ENCODE assay signal across 10 cellular contexts in the genomic region with DNA sequence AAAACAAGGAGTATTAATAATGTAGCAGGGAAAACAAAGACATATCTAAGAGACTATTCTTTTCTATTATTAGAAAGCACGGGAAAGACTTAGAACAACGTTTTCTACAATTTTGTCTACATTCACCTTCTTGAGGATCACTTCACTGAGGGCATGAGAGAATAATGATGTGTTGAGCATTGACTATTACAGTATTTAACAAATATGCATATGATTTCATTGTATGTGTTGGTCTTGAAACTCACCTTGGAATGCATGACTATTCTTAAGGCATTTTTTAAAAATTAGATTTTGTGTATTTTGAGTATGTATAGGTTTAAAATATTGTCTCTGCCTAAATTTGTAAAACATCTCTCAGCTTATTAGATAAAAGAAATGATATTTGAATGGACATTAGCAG. TPM values are rescaled to one million over a fixed set of nuclear protein-coding genes. Genes with fewer than 3 reads are reported as not detected.
A peak's percentile ranks its signal among the peaks of the same experiment; 100 is the strongest.
DNase-seq lines count a peak whose midpoint lies in the region; ATAC-seq, FAIRE-seq and TF ChIP-seq lines count a peak whose summit lies in the region.
"Had no signal": no experiment of that assay in that cellular context is flagged by ENCODE, and none has a peak within 500 bp of the region (broad histone marks: within the 10 kb centered on the region; RNA-seq: fewer than 3 reads in every experiment).

No MANE protein-coding gene starts in this region.

- H3K27ac Mint-ChIP-seq in activated naive CD4-positive, alpha-beta T cell treated with anti-CD3 and anti-CD28 coated beads, Interleukin-2, amount 10 ng/mL, durations not matched to agents 7 days and 5 days, result no peak overlapping the region
- no peak overlapping the region for H3K27ac Mint-ChIP-seq in activated naive CD4-positive, alpha-beta T cell treated with anti-CD3 and anti-CD28 coated beads, Interleukin-2, amount 50 U/mL, for 72 hours
- no peak overlapping the region for H3K27ac Mint-ChIP-seq in activated CD8-positive, alpha-beta T cell treated with anti-CD3 and anti-CD28 coated beads, Interleukin-2, amount 10 ng/mL, durations not matched to agents 7 days and 5 days
- H3K27ac Mint-ChIP-seq in glutamatergic neuron (ENCODE audit: unreplicated experiment), result peak overlapping the region; percentile 81

- peak overlapping the region; percentile 79 for H3K4me3 Mint-ChIP-seq in activated naive CD4-positive, alpha-beta T cell treated with anti-CD3 and anti-CD28 coated beads, Interleukin-2, amount 10 ng/mL, durations not matched to agents 7 days and 5 days
- H3K4me3 Mint-ChIP-seq in activated CD8-positive, alpha-beta T cell treated with anti-CD3 and anti-CD28 coated beads, Interleukin-2, amount 10 ng/mL, durations not matched to agents 7 days and 5 days, result peak overlapping the region; percentile 78
- H3K4me3 Mint-ChIP-seq in glutamatergic neuron (ENCODE audit: unreplicated experiment), result peak overlapping the region; percentile 95

- peaks cover 6 to 17% of the 10 kb centered on the region in 2 donors for H3K4me1 ChIP-seq in thoracic aorta (ENCODE audit: control insufficient read depth in 1 of 2, low read depth in 2 of 2)

- peaks cover 16% of the 10 kb centered on the region for H3K4me1 Mint-ChIP-seq in activated naive CD4-positive, alpha-beta T cell treated with anti-CD3 and anti-CD28 coated beads, Interleukin-2, amount 10 ng/mL, durations not matched to agents 7 days and 5 days
- peaks cover 20% of the 10 kb centered on the region for H3K4me1 Mint-ChIP-seq in activated CD8-positive, alpha-beta T cell treated with anti-CD3 and anti-CD28 coated beads, Interleukin-2, amount 10 ng/mL, durations not matched to agents 7 days and 5 days (ENCODE audit: low read depth)
- H3K4me1 Mint-ChIP-seq in glutamatergic neuron (ENCODE audit: low read depth, unreplicated experiment), result peaks cover 20% of the 10 kb centered on the region

- H3K36me3 Mint-ChIP-seq in activated naive CD4-positive, alpha-beta T cell treated with anti-CD3 and anti-CD28 coated beads, Interleukin-2, amount 10 ng/mL, durations not matched to agents 7 days and 5 days, result no peaks in the 10 kb centered on the region
- no peaks in the 10 kb centered on the region for H3K36me3 Mint-ChIP-seq in activated naive CD4-positive, alpha-beta T cell treated with anti-CD3 and anti-CD28 coated beads, Interleukin-2, amount 50 U/mL, for 72 hours
- no peaks in the 10 kb centered on the region for H3K36me3 Mint-ChIP-seq in activated CD8-positive, alpha-beta T cell treated with anti-CD3 and anti-CD28 coated beads, Interleukin-2, amount 10 ng/mL, durations not matched to agents 7 days and 5 days (ENCODE audit: low read depth)
- no peaks in the 10 kb centered on the region for H3K36me3 Mint-ChIP-seq in glutamatergic neuron (ENCODE audit: unreplicated experiment)

- H3K36me3 ChIP-seq in thoracic aorta, result no peaks in the 10 kb centered on the region

- TF ChIP-seq CTCF in glutamatergic neuron (IDR thresholded peaks at IDR 0.05; ENCODE audit: partially characterized antibody, unreplicated experiment), result no peak
- no peak for TF ChIP-seq CTCF in thoracic aorta (IDR thresholded peaks at IDR 0.05)
- TF ChIP-seq CTCF in GM20000 (IDR thresholded peaks at IDR 0.05; ENCODE audit: extremely low read depth, missing control alignments), result no peak

- POLR2A ChIA-PET in activated CD8-positive, alpha-beta T cell treated with anti-CD3 and anti-CD28 coated beads, Interleukin-2, amount 10 ng/mL, durations not matched to agents 7 days and 5 days (lab: Charles Lee), result no interaction called here

- no peak for DNase-seq in activated naive CD4-positive, alpha-beta T cell treated with anti-CD3 and anti-CD28 coated beads, Interleukin-2, amount 10 ng/mL, durations not matched to agents 7 days and 5 days
- DNase-seq in activated naive CD4-positive, alpha-beta T cell treated with anti-CD3 and anti-CD28 coated beads, Interleukin-2, amount 50 U/mL, for 72 hours (ENCODE audit: low spot score in 2 of 2), result no peak
- DNase-seq in activated CD8-positive, alpha-beta T cell treated with anti-CD3 and anti-CD28 coated beads, Interleukin-2, amount 10 ng/mL, durations not matched to agents 7 days and 5 days, result no peak
- DNase-seq in glutamatergic neuron (no peak), thoracic aorta (ENCODE audit: low spot score) (no peak), GM20000 (ENCODE audit: low spot score) (no peak), GM12891 (ENCODE audit: insufficient read length, low spot score) (no peak)
- DNase-seq: NCI-H1436 treated with DMSO at 0.1 percent for 48 hours; stimulated activated naive CD4-positive, alpha-beta T cell had no signal

- ATAC-seq in activated naive CD4-positive, alpha-beta T cell treated with anti-CD3 and anti-CD28 coated beads, Interleukin-2, amount 50 U/mL, for 72 hours, result no peak
- no peak for ATAC-seq in activated CD8-positive, alpha-beta T cell treated with anti-CD3 and anti-CD28 coated beads, Interleukin-2, amount 10 ng/mL, durations not matched to agents 7 days and 5 days
- ATAC-seq in thoracic aorta (ENCODE audit: insufficient number of reproducible peaks, low FRiP score, low read depth), result no peak
- no peak for ATAC-seq in GM18519 (IDR thresholded peaks at IDR 0.05; ENCODE audit: low FRiP score, unreplicated experiment)

- no peaks in the 10 kb centered on the region for H3K27me3 ChIP-seq in thoracic aorta (replicated peaks; ENCODE audit: insufficient read depth)

- TF ChIP-seq POLR2A in GM12891 (IDR thresholded peaks at IDR 0.05; ENCODE audit: low read depth, low read length), result no peak

- H3K9me3 Mint-ChIP-seq in activated naive CD4-positive, alpha-beta T cell treated with anti-CD3 and anti-CD28 coated beads, Interleukin-2, amount 10 ng/mL, durations not matched to agents 7 days and 5 days, result no peaks in the 10 kb centered on the region
- H3K9me3 Mint-ChIP-seq in activated naive CD4-positive, alpha-beta T cell treated with anti-CD3 and anti-CD28 coated beads, Interleukin-2, amount 50 U/mL, for 72 hours, result no peaks in the 10 kb centered on the region
- no peaks in the 10 kb centered on the region for H3K9me3 Mint-ChIP-seq in activated CD8-positive, alpha-beta T cell treated with anti-CD3 and anti-CD28 coated beads, Interleukin-2, amount 10 ng/mL, durations not matched to agents 7 days and 5 days (ENCODE audit: insufficient read depth)
- peaks cover 9% of the 10 kb centered on the region for H3K9me3 Mint-ChIP-seq in glutamatergic neuron (ENCODE audit: unreplicated experiment)

- H3K4me3 ChIP-seq in thoracic aorta, result peak overlapping the region; percentile 78

- peaks cover 15% of the 10 kb centered on the region for H3K27me3 Mint-ChIP-seq in activated naive CD4-positive, alpha-beta T cell treated with anti-CD3 and anti-CD28 coated beads, Interleukin-2, amount 10 ng/mL, durations not matched to agents 7 days and 5 days
- peaks cover 5% of the 10 kb centered on the region for H3K27me3 Mint-ChIP-seq in activated CD8-positive, alpha-beta T cell treated with anti-CD3 and anti-CD28 coated beads, Interleukin-2, amount 10 ng/mL, durations not matched to agents 7 days and 5 days (ENCODE audit: low read depth)
- H3K27me3 Mint-ChIP-seq in glutamatergic neuron (ENCODE audit: unreplicated experiment), result peaks cover 6% of the 10 kb centered on the region

- CTCF ChIA-PET in activated naive CD4-positive, alpha-beta T cell treated with anti-CD3 and anti-CD28 coated beads, Interleukin-2, amount 10 ng/mL, durations not matched to agents 7 days and 5 days (lab: Charles Lee), result interaction anchor here (1.5 kb wide), 1 partner anchor 13 kb away, joined by 3 read pairs; no protein-coding TSS in a partner anchor
- CTCF ChIA-PET in activated CD8-positive, alpha-beta T cell treated with anti-CD3 and anti-CD28 coated beads, Interleukin-2, amount 10 ng/mL, durations not matched to agents 7 days and 5 days (lab: Charles Lee), result interaction anchor here (0.6 to 1.1 kb wide), 2 partner anchors 269 to 661 kb away, joined by 4 read pairs; no protein-coding TSS in a partner anchor

- no peaks in the 10 kb centered on the region for H3K9me3 ChIP-seq in thoracic aorta

- no peak for FAIRE-seq in GM12891 (lab: Jason Lieb, UNC)

- H3K27ac ChIP-seq in thoracic aorta, result no peak overlapping the region

TF ChIP-seq in GM12891, 5 proteins besides CTCF, POLR2A, EP300 and RAD21:
- no peak for TF ChIP-seq PAX5 (IDR thresholded peaks at IDR 0.05; ENCODE audit: insufficient read depth, low read length, severe bottlenecking)
- TF ChIP-seq TAF1 (IDR thresholded peaks at IDR 0.05; ENCODE audit: low read depth, low read length), result no peak
- TF ChIP-seq SPI1 (IDR thresholded peaks at IDR 0.05; ENCODE audit: low read depth, low read length), result no peak
- TF ChIP-seq POU2F2 (IDR thresholded peaks at IDR 0.05; ENCODE audit: low read depth, low read length), result no peak

RNA-seq across cellular contexts. Expression of a gene that starts 1.2 kb away (rescaled TPM):
- 1 to 10 TPM in 1 of 2 donors, under 1 TPM in 1; 0.61 to 3.9 TPM for total RNA-seq in activated naive CD4-positive, alpha-beta T cell treated with anti-CD3 and anti-CD28 coated beads, Interleukin-2, amount 50 U/mL, for 72 hours
- total RNA-seq in activated CD8-positive, alpha-beta T cell treated with anti-CD3 and anti-CD28 coated beads, Interleukin-2, amount 10 ng/mL, durations not matched to agents 7 days and 5 days, result 1 to 10 TPM; 7.9 to 8.3 TPM
- total RNA-seq in glutamatergic neuron (ENCODE audit: unreplicated experiment) (32.5 TPM), thoracic aorta (1 to 10 TPM; 3.5 to 5.1 TPM)
- polyA plus RNA-seq in GM12891 (2012; ENCODE audit: low read depth, missing spikeins), result 6.7 TPM
